18 cellular contexts compared by ENCODE assay signal in genomic region chr7:148911626-148912025, GRCh38. TPM values are rescaled to one million over a fixed set of nuclear protein-coding genes. Genes with fewer than 3 reads are reported as not detected.
DNase-seq lines count a peak whose midpoint lies in the region; ATAC-seq, FAIRE-seq and TF ChIP-seq lines count a peak whose summit lies in the region.
"Had no signal": no experiment of that assay in that cellular context is flagged by ENCODE, and none has a peak within 500 bp of the region (broad histone marks: within the 10 kb centered on the region; RNA-seq: fewer than 3 reads in every experiment).

No MANE protein-coding gene starts in this region.

- 100% methylated on average over 1 of the region's 1 CpG for WGBS in mammary epithelial cell (ENCODE audit: low coverage, missing lambda C conversion rate)

- TF ChIP-seq CTCF in mammary epithelial cell (conservative IDR thresholded peaks at IDR 0.05 in 1 of 2, IDR thresholded peaks at IDR 0.05 in 1 of 2; ENCODE audit: extremely low read depth in 1 of 2, insufficient read depth in 1 of 2, low read depth in 1 of 2, low read length in 2 of 2) (no peak), MCF 10A (IDR thresholded peaks at IDR 0.05; ENCODE audit: unreplicated experiment) (no peak), bronchial epithelial cell (IDR thresholded peaks at IDR 0.05; ENCODE audit: insufficient read depth, low read length, severe bottlenecking) (no peak)

- no peak for ATAC-seq in stimulated activated memory B cell treated with anti-CD40 and anti-IgM and Interleukin-4, amounts not matched to agents 10 μg/mL and 1 μg/mL and 100 μg/mL, for 72 hours
- ATAC-seq in HG03039 (IDR thresholded peaks at IDR 0.05; ENCODE audit: unreplicated experiment): no peak
- ATAC-seq: activated CD4-positive, CD25-positive, alpha-beta regulatory T cell treated with anti-CD3 and anti-CD28 coated beads, Interleukin-2, amount 50 U/mL, for 24 hours; left lung had no signal

- no peaks in the 10 kb centered on the region for H3K27me3 ChIP-seq in mammary epithelial cell (ENCODE audit: insufficient read depth, low read length)
- H3K27me3 ChIP-seq in bronchial epithelial cell (ENCODE audit: control insufficient read depth, insufficient read depth, low read length): no peaks in the 10 kb centered on the region
- H3K27me3 ChIP-seq: BE2C had no signal

- H3K27ac Mint-ChIP-seq in MCF 10A (ENCODE audit: low read depth, unreplicated experiment): no peak overlapping the region
- peak overlapping the region; percentile 96 for H3K27ac Mint-ChIP-seq in stimulated activated memory B cell treated with anti-CD40 and anti-IgM and Interleukin-4, amounts not matched to agents 10 μg/mL and 1 μg/mL and 100 μg/mL, for 72 hours

- CTCF ChIA-PET in mammary epithelial cell (lab: Charles Lee; ENCODE audit: low non-redundant PET) (no interaction called here), MCF 10A (lab: Yijun Ruan, JAX) (interaction anchor here (0.6 to 2.0 kb wide), 3 partner anchors 30 to 289 kb away, joined by 3 to 7 read pairs (median 5); no protein-coding TSS in a partner anchor)

- no peaks in the 10 kb centered on the region for H3K9me3 Mint-ChIP-seq in MCF 10A (ENCODE audit: unreplicated experiment)
- H3K9me3 Mint-ChIP-seq in stimulated activated memory B cell treated with anti-CD40 and anti-IgM and Interleukin-4, amounts not matched to agents 10 μg/mL and 1 μg/mL and 100 μg/mL, for 72 hours: no peaks in the 10 kb centered on the region
- H3K9me3 Mint-ChIP-seq: T-helper 2 cell treated with Interferon-gamma antibody and Interleukin-4, amounts not matched to agents 5 μg/mL and 100 μg/mL, for 36 hours had no signal

- H3K27me3 Mint-ChIP-seq in MCF 10A (ENCODE audit: insufficient read depth, unreplicated experiment): peaks cover 15% of the 10 kb centered on the region
- H3K27me3 Mint-ChIP-seq in stimulated activated memory B cell treated with anti-CD40 and anti-IgM and Interleukin-4, amounts not matched to agents 10 μg/mL and 1 μg/mL and 100 μg/mL, for 72 hours: peaks cover 11% of the 10 kb centered on the region

- no peak overlapping the region for H3K9ac ChIP-seq in mammary epithelial cell (ENCODE audit: insufficient read depth, low read length)

- BruUV-seq in mammary epithelial cell (replicated peaks; lab: Mats Ljungman, UMichigan): no TSS peak
- no TSS peak for BruUV-seq in MCF 10A (replicated peaks; lab: Mats Ljungman, UMichigan)

- H3K4me3 ChIP-seq in mammary epithelial cell (replicated peaks in 1 of 3; ENCODE audit: insufficient read depth in 1 of 3, low read depth in 2 of 3, low read length in 3 of 3): no peak overlapping the region
- H3K4me3 ChIP-seq in bronchial epithelial cell (ENCODE audit: low read depth, low read length): no peak overlapping the region
- H3K4me3 ChIP-seq: left lung, skin epidermis had no signal

- no peaks in the 10 kb centered on the region for H4K20me1 ChIP-seq in mammary epithelial cell (ENCODE audit: insufficient read depth, low read length)

- dilution Hi-C loops in mammary epithelial cell (cut with HindIII; ENCODE audit: low sequenced_read_pairs): no loop called here

- no peaks in the 10 kb centered on the region for H3K36me3 Mint-ChIP-seq in MCF 10A (ENCODE audit: insufficient read depth, unreplicated experiment)
- no peaks in the 10 kb centered on the region for H3K36me3 Mint-ChIP-seq in stimulated activated memory B cell treated with anti-CD40 and anti-IgM and Interleukin-4, amounts not matched to agents 10 μg/mL and 1 μg/mL and 100 μg/mL, for 72 hours

- H2AFZ ChIP-seq in mammary epithelial cell (ENCODE audit: low read depth, low read length): no peak overlapping the region

- no peaks in the 10 kb centered on the region for H3K79me2 ChIP-seq in mammary epithelial cell (ENCODE audit: insufficient read depth, low read length)

- no peak overlapping the region for H3K4me2 ChIP-seq in mammary epithelial cell (ENCODE audit: insufficient read depth, low read depth, low read length)

- H3K36me3 ChIP-seq in mammary epithelial cell (ENCODE audit: insufficient read depth, low read length) (no peaks in the 10 kb centered on the region), bronchial epithelial cell (ENCODE audit: control insufficient read depth, insufficient read depth, low read length) (no peaks in the 10 kb centered on the region)
- H3K36me3 ChIP-seq: BE2C, left lung had no signal

- in situ Hi-C loops in mammary epithelial cell (cut with MboI; ENCODE audit: low sequenced_read_pairs in 2 of 2): no loop called here

- POLR2A ChIA-PET in MCF 10A (lab: Yijun Ruan, JAX): interaction anchor here (0.8 kb wide), 1 partner anchor 29 kb away, joined by 3 read pairs; no protein-coding TSS in a partner anchor

- peaks cover 10% of the 10 kb centered on the region for H3K4me1 Mint-ChIP-seq in MCF 10A (ENCODE audit: insufficient read depth, unreplicated experiment)
- H3K4me1 Mint-ChIP-seq in stimulated activated memory B cell treated with anti-CD40 and anti-IgM and Interleukin-4, amounts not matched to agents 10 μg/mL and 1 μg/mL and 100 μg/mL, for 72 hours: peaks cover 55% of the 10 kb centered on the region

- FAIRE-seq in bronchial epithelial cell (lab: Jason Lieb, UNC): no peak
- FAIRE-seq: HTR-8/SVneo had no signal

- intact Hi-C loops in mammary epithelial cell (cut with micrococcal nuclease): no loop called here
- intact Hi-C loops in MCF 10A (cut with micrococcal nuclease): loop anchor here (10.0 kb wide), 1 partner anchor 593 kb away; no protein-coding TSS in a partner anchor

- no peak overlapping the region for H3K4me3 Mint-ChIP-seq in MCF 10A (ENCODE audit: unreplicated experiment)
- no peak overlapping the region for H3K4me3 Mint-ChIP-seq in stimulated activated memory B cell treated with anti-CD40 and anti-IgM and Interleukin-4, amounts not matched to agents 10 μg/mL and 1 μg/mL and 100 μg/mL, for 72 hours

- DNase-seq in mammary epithelial cell (peak; percentile 15), MCF 10A (ENCODE audit: unreplicated experiment) (no peak), NCI-H69 (lab: John Stamatoyannopoulos, UW) (peak; percentile 79), bronchial epithelial cell (ENCODE audit: low read depth) (peak; percentile 37), NCI-H2227 treated with DMSO at 0.1 percent for 48 hours (lab: John Stamatoyannopoulos, UW) (no peak)
- DNase-seq: BE2C; central memory CD4-positive, alpha-beta T cell; effector CD8-positive, alpha-beta T cell; left lung; NCI-H1436 treated with DMSO at 0.1 percent for 48 hours; NCI-H226; SHP77 treated with DMSO at 0.1 percent for 48 hours had no signal

- no peak overlapping the region for H3K27ac ChIP-seq in mammary epithelial cell (ENCODE audit: insufficient read depth, low read depth, low read length)
- H3K27ac ChIP-seq: left lung, skin epidermis had no signal

- H3K4me1 ChIP-seq in mammary epithelial cell (ENCODE audit: insufficient read depth, low read length): peaks cover 9% of the 10 kb centered on the region
- H3K4me1 ChIP-seq: left lung had no signal

- H3K9me3 ChIP-seq in mammary epithelial cell (replicated peaks; ENCODE audit: insufficient read depth, low read length): no peaks in the 10 kb centered on the region
- H3K9me3 ChIP-seq: BE2C, left lung had no signal

RNA-seq across cellular contexts. Expression of gene EZH2, which starts 27.5 kb away (rescaled TPM):
- total RNA-seq in mammary epithelial cell (10 to 100 TPM in 1 of 2 donors, 1 to 10 TPM in 1; 4.8 to 24.1 TPM), MCF 10A (2022) (30.6 and 48.1 TPM in 2 replicates), bronchial epithelial cell (6.6 and 10.9 TPM in 2 replicates)
- 17.7 TPM for polyA plus RNA-seq in mammary epithelial cell
- 16.7 TPM for polyA minus RNA-seq in mammary epithelial cell

Comparison
In these comparisons a context has a peak if more than half of its experiments do, and no peak if none do; other contexts are left out.
1. DNase-seq: peak in mammary epithelial cell (single experiment), NCI-H69 (single experiment) and bronchial epithelial cell (single experiment); none in MCF 10A (single experiment) and NCI-H2227 treated with DMSO at 0.1 percent for 48 hours (single experiment).